In the genomic region with DNA sequence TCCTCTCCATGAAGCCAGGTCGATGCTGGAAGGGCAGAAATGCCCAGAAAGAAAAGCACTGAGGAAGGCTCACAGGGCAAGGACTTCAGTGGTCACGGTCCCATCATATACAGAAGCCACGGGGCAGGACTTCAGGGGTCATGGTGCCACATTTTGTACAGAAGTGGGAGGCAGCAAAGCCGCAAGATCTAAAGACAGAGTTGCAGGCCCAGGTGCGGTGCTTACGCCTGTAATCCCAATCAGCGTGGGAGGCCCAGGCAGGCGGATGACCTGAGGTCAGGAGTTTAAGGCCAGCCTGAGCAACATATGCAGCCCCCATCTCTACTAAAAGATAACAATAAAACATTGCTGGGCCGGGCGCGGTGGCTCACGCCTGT, we compare ENCODE assay signal across 15 cellular contexts.
A peak's percentile ranks its signal among the peaks of the same experiment; 100 is the strongest.
DNase-seq lines count a peak whose midpoint lies in the region; ATAC-seq, FAIRE-seq and TF ChIP-seq lines count a peak whose summit lies in the region.
"Had no signal": no experiment of that assay in that cellular context is flagged by ENCODE, and none has a peak within 500 bp of the region (broad histone marks: within the 10 kb centered on the region; RNA-seq: fewer than 3 reads in every experiment).

No MANE protein-coding gene starts in this region.

- no peak for DNase-seq in astrocyte (ENCODE audit: low read depth)
- DNase-seq in hepatocyte (ENCODE audit: low spot score): no peak
- no peak for DNase-seq in progenitor cell of endocrine pancreas (ENCODE audit: low spot score, unreplicated experiment)
- DNase-seq in aorta: no peak
- no peak for DNase-seq in superior temporal gyrus (ENCODE audit: extremely low spot score)
- no peak for DNase-seq in GM19238 (ENCODE audit: insufficient read length, low spot score)
- DNase-seq in stimulated activated CD4-positive, alpha-beta T cell treated with anti-CD3 and anti-CD28 coated beads, Interleukin-12 subunit alpha, Interleukin-12 subunit beta, amount 100 ng/mL, for 4 hours: no peak
- DNase-seq: natural killer cell, NCI-H146, NCI-H524 treated with DMSO at 0.1 percent for 48 hours, T1000 had no signal

- intact Hi-C loops in aorta (cut with DNase I): loop anchor here in 1 of 2 donors (10.0 kb wide), 1 partner anchor 91 kb away; a partner anchor contains a TSS

- 85% methylated on average over 12 of the region's 12 CpGs for WGBS in hepatocyte (ENCODE audit: low lambda C conversion rate, missing lambda C conversion rate)
- 87 to 89% methylated on average over 12 of the region's 12 CpGs for WGBS in aorta, 2 donors

- peaks cover 47 to 86% (median 79%) of the 10 kb centered on the region in 10 experiments for H3K4me1 ChIP-seq in BLaER1 treated with 17β-estradiol and CSF1 and Interleukin-3, amounts not matched to agents 10 nM and 100 nM
- peaks cover 24% of the 10 kb centered on the region for H3K4me1 ChIP-seq in astrocyte (ENCODE audit: insufficient read depth, low read length)
- peaks cover 18% of the 10 kb centered on the region for H3K4me1 ChIP-seq in hepatocyte (ENCODE audit: insufficient read depth)
- peaks cover 0 to 5% of the 10 kb centered on the region in 2 donors for H3K4me1 ChIP-seq in aorta (ENCODE audit: control insufficient read depth in 1 of 2, insufficient read depth in 2 of 2, low read length in 2 of 2)

- H3K27ac ChIP-seq in BLaER1 treated with 17β-estradiol and CSF1 and Interleukin-3, amounts not matched to agents 10 nM and 100 nM: peak overlapping the region in 8 of 11 experiments; percentile 43 to 69 (median 65); a peak in 12 of 22 replicates
- H3K27ac ChIP-seq in astrocyte (ENCODE audit: low read depth, low read length) (no peak overlapping the region), hepatocyte (peak overlapping the region; percentile 87), aorta (ENCODE audit: low read depth in 1 of 2, low read length in 2 of 2) (no peak overlapping the region)

- peak overlapping the region; percentile 36 to 73 (median 60); a peak in 20 of 22 replicates for H3K4me2 ChIP-seq in BLaER1 treated with 17β-estradiol and CSF1 and Interleukin-3, amounts not matched to agents 10 nM and 100 nM
- peak overlapping the region; percentile 13 for H3K4me2 ChIP-seq in astrocyte (ENCODE audit: low read length)
- no peak overlapping the region for H3K4me2 ChIP-seq in hepatocyte

- TF ChIP-seq CTCF in astrocyte (IDR thresholded peaks at IDR 0.05; ENCODE audit: insufficient read depth, low read depth, low read length): no peak
- TF ChIP-seq CTCF in hepatocyte (IDR thresholded peaks at IDR 0.05; ENCODE audit: poor library complexity): no peak
- TF ChIP-seq CTCF in progenitor cell of endocrine pancreas (IDR thresholded peaks at IDR 0.05; ENCODE audit: unreplicated experiment): no peak

- peak overlapping the region in 5 of 11 experiments; percentile 0 to 44 (median 35); a peak in 5 of 22 replicates for H3K9ac ChIP-seq in BLaER1 treated with 17β-estradiol and CSF1 and Interleukin-3, amounts not matched to agents 10 nM and 100 nM
- H3K9ac ChIP-seq in astrocyte (ENCODE audit: low read length): no peak overlapping the region

- H3K4me1 Mint-ChIP-seq in astrocyte (ENCODE audit: low read depth, unreplicated experiment) (peaks cover 44% of the 10 kb centered on the region), progenitor cell of endocrine pancreas (ENCODE audit: low read depth) (peaks cover 20% of the 10 kb centered on the region)

- no peaks in the 10 kb centered on the region for H3K9me2 ChIP-seq in hepatocyte (replicated peaks; ENCODE audit: insufficient read depth)

- H3K4me3 ChIP-seq in BLaER1 treated with 17β-estradiol and CSF1 and Interleukin-3, amounts not matched to agents 10 nM and 100 nM: no peak overlapping the region
- no peak overlapping the region for H3K4me3 ChIP-seq in astrocyte (ENCODE audit: insufficient read depth, low read depth, low read length)
- H3K4me3 ChIP-seq in hepatocyte: no peak overlapping the region
- no peak overlapping the region for H3K4me3 ChIP-seq in aorta (ENCODE audit: low read length in 2 of 2)
- H3K4me3 ChIP-seq: K562 had no signal

- peak overlapping the region; percentile 31 for H3K4me3 Mint-ChIP-seq in astrocyte (ENCODE audit: unreplicated experiment)
- H3K4me3 Mint-ChIP-seq in progenitor cell of endocrine pancreas (ENCODE audit: low read depth): no peak overlapping the region
- H3K4me3 Mint-ChIP-seq: activated naive CD8-positive, alpha-beta T cell; natural killer cell had no signal

- ATAC-seq in aorta (ENCODE audit: low FRiP score): no peak
- ATAC-seq: K562, natural killer cell had no signal

- H3K79me2 ChIP-seq in astrocyte (ENCODE audit: insufficient read depth, low read length) (peaks cover 59% of the 10 kb centered on the region), hepatocyte (peaks cover 80% of the 10 kb centered on the region)

- FAIRE-seq in astrocyte (lab: Jason Lieb, UNC): no peak
- FAIRE-seq: colon, K562 had no signal

- H3K9me3 ChIP-seq in BLaER1 treated with 17β-estradiol and CSF1 and Interleukin-3, amounts not matched to agents 10 nM and 100 nM (replicated peaks in 1 of 11): no peaks in the 10 kb centered on the region
- H3K9me3 ChIP-seq in astrocyte (ENCODE audit: insufficient read depth, low read depth, low read length) (no peaks in the 10 kb centered on the region), hepatocyte (ENCODE audit: low read depth) (no peaks in the 10 kb centered on the region), aorta (ENCODE audit: control insufficient read depth, low read length) (no peaks in the 10 kb centered on the region)

- peaks cover 0 to 10% (median 0%) of the 10 kb centered on the region in 11 experiments; a peak in 3 of 22 replicates for H3K27me3 ChIP-seq in BLaER1 treated with 17β-estradiol and CSF1 and Interleukin-3, amounts not matched to agents 10 nM and 100 nM
- H3K27me3 ChIP-seq in astrocyte (ENCODE audit: insufficient read depth, low read length) (no peaks in the 10 kb centered on the region), hepatocyte (no peaks in the 10 kb centered on the region), aorta (ENCODE audit: control insufficient read depth in 1 of 2, insufficient read depth in 2 of 2, low read length in 1 of 2) (no peaks in the 10 kb centered on the region)

- H3K27me3 Mint-ChIP-seq in astrocyte (ENCODE audit: low read depth, unreplicated experiment) (no peaks in the 10 kb centered on the region), progenitor cell of endocrine pancreas (no peaks in the 10 kb centered on the region)

- H3K36me3 ChIP-seq in BLaER1 treated with 17β-estradiol and CSF1 and Interleukin-3, amounts not matched to agents 10 nM and 100 nM: peaks cover 0 to 12% (median 0%) of the 10 kb centered on the region in 11 experiments; a peak in 6 of 22 replicates
- H3K36me3 ChIP-seq in astrocyte (ENCODE audit: insufficient read depth, low read length): peaks cover 2% of the 10 kb centered on the region
- no peaks in the 10 kb centered on the region for H3K36me3 ChIP-seq in hepatocyte (replicated peaks; ENCODE audit: insufficient read depth, low read depth)
- no peaks in the 10 kb centered on the region for H3K36me3 ChIP-seq in aorta (ENCODE audit: control insufficient read depth in 1 of 2, insufficient read depth in 2 of 2, low read length in 1 of 2)

- H3K9me3 Mint-ChIP-seq in astrocyte (ENCODE audit: unreplicated experiment) (no peaks in the 10 kb centered on the region), progenitor cell of endocrine pancreas (ENCODE audit: low read depth) (no peaks in the 10 kb centered on the region)
- H3K9me3 Mint-ChIP-seq: natural killer cell had no signal

- H3K36me3 Mint-ChIP-seq in astrocyte (ENCODE audit: low read depth, unreplicated experiment) (peaks cover 26% of the 10 kb centered on the region), progenitor cell of endocrine pancreas (ENCODE audit: insufficient read depth) (peaks cover 9% of the 10 kb centered on the region)
- H3K36me3 Mint-ChIP-seq: activated naive CD8-positive, alpha-beta T cell; natural killer cell had no signal

- no peak overlapping the region for H2AFZ ChIP-seq in astrocyte (ENCODE audit: low read depth, low read length)
- no peak overlapping the region for H2AFZ ChIP-seq in hepatocyte

- H3K27ac Mint-ChIP-seq in astrocyte (ENCODE audit: unreplicated experiment) (peak overlapping the region; percentile 72), progenitor cell of endocrine pancreas (peak overlapping the region; percentile 95)
- H3K27ac Mint-ChIP-seq: activated naive CD8-positive, alpha-beta T cell; natural killer cell had no signal

- H4K20me1 ChIP-seq in BLaER1 treated with 17β-estradiol and CSF1 and Interleukin-3, amounts not matched to agents 10 nM and 100 nM: peaks cover 0 to 59% (median 6%) of the 10 kb centered on the region in 11 experiments; a peak in 10 of 22 replicates
- peaks cover 40% of the 10 kb centered on the region for H4K20me1 ChIP-seq in astrocyte (ENCODE audit: insufficient read depth, low read length)
- peaks cover 5% of the 10 kb centered on the region for H4K20me1 ChIP-seq in hepatocyte (ENCODE audit: insufficient read depth, poor library complexity, severe bottlenecking)

Comparison
In these comparisons a context has a peak if more than half of its experiments do, and no peak if none do; other contexts are left out.
1. H3K27ac ChIP-seq: peak in BLaER1 treated with 17β-estradiol and CSF1 and Interleukin-3, amounts not matched to agents 10 nM and 100 nM (8 of 11) and hepatocyte (single experiment); none in astrocyte (single experiment) and aorta (0 of 2).